26 cellular contexts compared by ENCODE assay signal in genomic region chr10:131616040-131616439, GRCh38.
"Had no signal": no experiment of that assay in that cellular context is flagged by ENCODE, and none has a peak within 500 bp of the region (broad histone marks: within the 10 kb centered on the region; RNA-seq: fewer than 3 reads in every experiment).

No MANE protein-coding gene starts in this region.

- H3K9me3 Mint-ChIP-seq: neural crest cell; stimulated activated effector memory CD8-positive, alpha-beta T cell treated with anti-CD3 and anti-CD28 coated beads, Interleukin-12 subunit alpha, Interleukin-12 subunit beta, amount 100 ng/mL, for 72 hours had no signal

- H3K27ac Mint-ChIP-seq: naive B cell; naive thymus-derived CD8-positive, alpha-beta T cell; nephron progenitor cell; stimulated activated effector memory CD8-positive, alpha-beta T cell treated with anti-CD3 and anti-CD28 coated beads, Interleukin-12 subunit alpha, Interleukin-12 subunit beta, amount 100 ng/mL, for 72 hours; stimulated activated naive B cell treated with anti-CD40 and anti-IgM and Interleukin-4, amounts not matched to agents 10 μg/mL and 1 μg/mL and 100 μg/mL, for 72 hours; stimulated activated naive CD8-positive, alpha-beta T cell treated with anti-CD3 and anti-CD28 coated beads, Interleukin-15, Interleukin-2, amounts not matched to agents 100 ng/mL and 50 ng/mL, for 24 hours had no signal

- H3K9me3 ChIP-seq: pancreas, prostate gland, right lobe of liver, stomach, thoracic aorta, thyroid gland, upper lobe of left lung, vagina had no signal

- H3K27me3 ChIP-seq: pancreas, right lobe of liver, sigmoid colon, thyroid gland, tibial nerve, upper lobe of left lung, vagina had no signal

- H3K4me3 ChIP-seq: pancreas, prostate gland, right lobe of liver, sigmoid colon, stomach, thoracic aorta, thyroid gland, tibial nerve, upper lobe of left lung, vagina had no signal

- H3K4me1 ChIP-seq: pancreas, prostate gland, right lobe of liver, sigmoid colon, stomach, thyroid gland, tibial nerve, upper lobe of left lung, vagina had no signal

- DNase-seq: naive B cell; naive thymus-derived CD8-positive, alpha-beta T cell; nephron progenitor cell; occipital lobe; pancreas; right cardiac atrium; right lobe of liver; sigmoid colon; small intestine; stimulated activated CD4-positive, alpha-beta T cell treated with anti-CD3 and anti-CD28 coated beads, Interleukin-15, amount 100 ng/mL, for 24 hours; stimulated activated CD4-positive, alpha-beta T cell treated with anti-CD3 and anti-CD28 coated beads, Interleukin-2, amount 100 ng/mL, for 24 hours; stimulated activated CD4-positive, alpha-beta T cell treated with anti-CD3 and anti-CD28 coated beads, Interleukin-2, amount 100 ng/mL, for 48 hours; stimulated activated CD4-positive, alpha-beta T cell treated with anti-CD3 and anti-CD28 coated beads, Interleukin-4, amount 100 ng/mL, for 24 hours; stimulated activated naive B cell treated with anti-CD40 and anti-IgM and Interleukin-4, amounts not matched to agents 10 μg/mL and 1 μg/mL and 100 μg/mL, for 72 hours; stimulated activated naive CD4-positive, alpha-beta T cell treated with Interleukin-2 at 50 U/mL for 16 hours; stomach; thyroid gland; trophoblast cell; upper lobe of left lung had no signal

- H3K27ac ChIP-seq: pancreas, prostate gland, right lobe of liver, sigmoid colon, stomach, thoracic aorta, thyroid gland, tibial nerve, upper lobe of left lung, vagina had no signal

- H3K36me3 Mint-ChIP-seq: naive thymus-derived CD8-positive, alpha-beta T cell; stimulated activated effector memory CD8-positive, alpha-beta T cell treated with anti-CD3 and anti-CD28 coated beads, Interleukin-12 subunit alpha, Interleukin-12 subunit beta, amount 100 ng/mL, for 72 hours; stimulated activated naive B cell treated with anti-CD40 and anti-IgM and Interleukin-4, amounts not matched to agents 10 μg/mL and 1 μg/mL and 100 μg/mL, for 72 hours had no signal

- H3K4me3 Mint-ChIP-seq: naive B cell; naive thymus-derived CD8-positive, alpha-beta T cell; nephron progenitor cell; neural crest cell; stimulated activated effector memory CD8-positive, alpha-beta T cell treated with anti-CD3 and anti-CD28 coated beads, Interleukin-12 subunit alpha, Interleukin-12 subunit beta, amount 100 ng/mL, for 72 hours; stimulated activated naive B cell treated with anti-CD40 and anti-IgM and Interleukin-4, amounts not matched to agents 10 μg/mL and 1 μg/mL and 100 μg/mL, for 72 hours; stimulated activated naive CD8-positive, alpha-beta T cell treated with anti-CD3 and anti-CD28 coated beads, Interleukin-15, Interleukin-2, amounts not matched to agents 100 ng/mL and 50 ng/mL, for 24 hours had no signal

- H3K36me3 ChIP-seq: pancreas, prostate gland, right lobe of liver, sigmoid colon, stomach, thoracic aorta, thyroid gland, tibial nerve, upper lobe of left lung, vagina had no signal

- H3K4me1 Mint-ChIP-seq: naive B cell; naive thymus-derived CD8-positive, alpha-beta T cell; stimulated activated effector memory CD8-positive, alpha-beta T cell treated with anti-CD3 and anti-CD28 coated beads, Interleukin-12 subunit alpha, Interleukin-12 subunit beta, amount 100 ng/mL, for 72 hours; stimulated activated naive B cell treated with anti-CD40 and anti-IgM and Interleukin-4, amounts not matched to agents 10 μg/mL and 1 μg/mL and 100 μg/mL, for 72 hours had no signal
